In the genomic region with DNA sequence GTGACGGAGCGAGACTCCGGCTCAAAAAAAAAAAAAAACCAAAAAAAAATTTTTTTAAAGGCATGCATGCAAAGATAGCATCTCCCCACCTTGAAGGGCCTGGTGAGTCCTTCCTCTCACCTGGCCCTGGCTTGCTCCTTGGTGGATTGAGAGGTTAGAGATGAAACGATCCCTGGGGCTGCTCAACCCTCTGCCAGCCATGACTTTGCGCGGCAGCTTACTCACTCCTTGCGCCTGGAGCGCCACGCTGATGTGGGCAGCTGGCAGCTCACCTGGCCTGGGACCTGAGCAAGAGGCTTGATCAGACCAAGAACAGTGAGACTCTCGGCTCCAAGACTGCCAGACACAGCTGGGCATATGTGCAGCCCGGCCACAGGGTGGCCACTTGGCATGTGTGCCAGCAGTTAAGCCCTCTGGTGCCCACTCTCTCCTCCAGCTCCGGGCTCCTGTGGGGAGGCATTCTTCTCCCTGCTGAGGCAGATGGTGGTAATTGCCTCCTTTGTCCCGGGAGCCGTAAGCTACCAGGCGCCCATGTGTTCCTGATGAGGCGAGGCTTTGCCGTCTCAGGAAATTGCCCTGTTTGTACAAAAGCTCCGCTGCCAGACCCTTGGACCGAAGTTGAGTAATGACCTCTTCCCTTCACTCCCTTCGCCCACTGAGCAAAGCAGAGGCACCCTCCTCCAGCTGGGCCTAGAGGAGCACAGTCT, we compare ENCODE assay signal across 1 cellular context.
TF ChIP-seq lines count a peak whose summit lies in the region.

No MANE protein-coding gene starts in this region.

TF ChIP-seq in HepG2, 621 proteins besides CTCF, POLR2A, EP300 and RAD21 (continued from another document and continues in another):
- no peak for TF ChIP-seq ATF4 (CRISPR knock-in tag; IDR thresholded peaks at IDR 0.05)
- TF ChIP-seq, protein P1, sequence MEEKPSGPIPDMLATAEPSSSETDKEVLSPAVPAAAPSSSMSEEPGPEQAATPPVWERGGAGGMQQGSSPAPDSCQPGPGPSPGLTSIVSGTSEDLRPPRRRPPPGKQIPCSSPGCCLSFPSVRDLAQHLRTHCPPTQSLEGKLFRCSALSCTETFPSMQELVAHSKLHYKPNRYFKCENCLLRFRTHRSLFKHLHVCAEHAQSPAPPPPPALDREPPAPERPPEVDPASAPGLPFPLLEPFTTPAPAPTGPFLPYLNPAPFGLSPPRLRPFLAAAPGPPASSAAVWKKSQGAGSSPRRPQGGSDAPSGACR (CRISPR knock-in tag; IDR thresholded peaks at IDR 0.05) = no peak
- peak; percentile 27; the same call in 1 of the 2 replicates for TF ChIP-seq ZNF572 (CRISPR knock-in tag; IDR thresholded peaks at IDR 0.05)
- no peak for TF ChIP-seq ZBTB10 (CRISPR knock-in tag; IDR thresholded peaks at IDR 0.05; ENCODE audit: borderline replicate concordance)
- TF ChIP-seq KDM1A (CRISPR knock-in tag; IDR thresholded peaks at IDR 0.05) = no peak
- TF ChIP-seq ZMYM2 (CRISPR knock-in tag; IDR thresholded peaks at IDR 0.05) = peak; percentile 60; the same call in 1 of the 2 replicates
- TF ChIP-seq, protein P2, sequence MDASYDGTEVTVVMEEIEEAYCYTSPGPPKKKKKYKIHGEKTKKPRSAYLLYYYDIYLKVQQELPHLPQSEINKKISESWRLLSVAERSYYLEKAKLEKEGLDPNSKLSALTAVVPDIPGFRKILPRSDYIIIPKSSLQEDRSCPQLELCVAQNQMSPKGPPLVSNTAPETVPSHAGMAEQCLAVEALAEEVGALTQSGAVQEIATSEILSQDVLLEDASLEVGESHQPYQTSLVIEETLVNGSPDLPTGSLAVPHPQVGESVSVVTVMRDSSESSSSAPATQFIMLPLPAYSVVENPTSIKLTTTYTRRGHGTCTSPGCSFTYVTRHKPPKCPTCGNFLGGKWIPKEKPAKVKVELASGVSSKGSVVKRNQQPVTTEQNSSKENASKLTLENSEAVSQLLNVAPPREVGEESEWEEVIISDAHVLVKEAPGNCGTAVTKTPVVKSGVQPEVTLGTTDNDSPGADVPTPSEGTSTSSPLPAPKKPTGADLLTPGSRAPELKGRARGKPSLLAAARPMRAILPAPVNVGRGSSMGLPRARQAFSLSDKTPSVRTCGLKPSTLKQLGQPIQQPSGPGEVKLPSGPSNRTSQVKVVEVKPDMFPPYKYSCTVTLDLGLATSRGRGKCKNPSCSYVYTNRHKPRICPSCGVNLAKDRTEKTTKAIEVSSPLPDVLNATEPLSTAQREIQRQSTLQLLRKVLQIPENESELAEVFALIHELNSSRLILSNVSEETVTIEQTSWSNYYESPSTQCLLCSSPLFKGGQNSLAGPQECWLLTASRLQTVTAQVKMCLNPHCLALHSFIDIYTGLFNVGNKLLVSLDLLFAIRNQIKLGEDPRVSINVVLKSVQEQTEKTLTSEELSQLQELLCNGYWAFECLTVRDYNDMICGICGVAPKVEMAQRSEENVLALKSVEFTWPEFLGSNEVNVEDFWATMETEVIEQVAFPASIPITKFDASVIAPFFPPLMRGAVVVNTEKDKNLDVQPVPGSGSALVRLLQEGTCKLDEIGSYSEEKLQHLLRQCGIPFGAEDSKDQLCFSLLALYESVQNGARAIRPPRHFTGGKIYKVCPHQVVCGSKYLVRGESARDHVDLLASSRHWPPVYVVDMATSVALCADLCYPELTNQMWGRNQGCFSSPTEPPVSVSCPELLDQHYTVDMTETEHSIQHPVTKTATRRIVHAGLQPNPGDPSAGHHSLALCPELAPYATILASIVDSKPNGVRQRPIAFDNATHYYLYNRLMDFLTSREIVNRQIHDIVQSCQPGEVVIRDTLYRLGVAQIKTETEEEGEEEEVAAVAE (CRISPR knock-in tag; IDR thresholded peaks at IDR 0.05; ENCODE audit: borderline replicate concordance) = peak; percentile 67; the same call in 1 of the 2 replicates
- no peak for TF ChIP-seq SRSF4 (IDR thresholded peaks at IDR 0.05; ENCODE audit: low read depth, low read length, poor library complexity, severe bottlenecking)
- no peak for TF ChIP-seq ZNF382 (CRISPR knock-in tag; IDR thresholded peaks at IDR 0.05; ENCODE audit: borderline replicate concordance)
- TF ChIP-seq ARID4A (CRISPR knock-in tag; IDR thresholded peaks at IDR 0.05; ENCODE audit: borderline replicate concordance) = peak; percentile 39; the same call in 1 of the 2 replicates
- TF ChIP-seq KAT8 (CRISPR knock-in tag; IDR thresholded peaks at IDR 0.05) = 0 out of 2 replicates have a peak, but pooled peaks have one; percentile 32
- TF ChIP-seq MLX (CRISPR knock-in tag; IDR thresholded peaks at IDR 0.05) = no peak; the same call in 1 of the 2 replicates
- TF ChIP-seq SAFB2 (CRISPR knock-in tag; IDR thresholded peaks at IDR 0.05; ENCODE audit: borderline replicate concordance, low read depth) = peak; percentile 53; the same call in 1 of the 2 replicates
- no peak for TF ChIP-seq MAFK (conservative IDR thresholded peaks at IDR 0.05 in 1 of 2, IDR thresholded peaks at IDR 0.05 in 1 of 2; ENCODE audit: low read length in 2 of 2)
- no peak for TF ChIP-seq FLYWCH1 (CRISPR knock-in tag; IDR thresholded peaks at IDR 0.05)
- TF ChIP-seq MNT (IDR thresholded peaks at IDR 0.05) = no peak
- no peak for TF ChIP-seq HOXA9 (CRISPR knock-in tag; IDR thresholded peaks at IDR 0.05; ENCODE audit: borderline replicate concordance)
- no peak for TF ChIP-seq ZFP41 (CRISPR knock-in tag; IDR thresholded peaks at IDR 0.05; ENCODE audit: borderline replicate concordance)
- TF ChIP-seq, protein P3, sequence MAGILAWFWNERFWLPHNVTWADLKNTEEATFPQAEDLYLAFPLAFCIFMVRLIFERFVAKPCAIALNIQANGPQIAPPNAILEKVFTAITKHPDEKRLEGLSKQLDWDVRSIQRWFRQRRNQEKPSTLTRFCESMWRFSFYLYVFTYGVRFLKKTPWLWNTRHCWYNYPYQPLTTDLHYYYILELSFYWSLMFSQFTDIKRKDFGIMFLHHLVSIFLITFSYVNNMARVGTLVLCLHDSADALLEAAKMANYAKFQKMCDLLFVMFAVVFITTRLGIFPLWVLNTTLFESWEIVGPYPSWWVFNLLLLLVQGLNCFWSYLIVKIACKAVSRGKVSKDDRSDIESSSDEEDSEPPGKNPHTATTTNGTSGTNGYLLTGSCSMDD (CRISPR knock-in tag; IDR thresholded peaks at IDR 0.05) = no peak
- TF ChIP-seq ZMYM3 (CRISPR knock-in tag; IDR thresholded peaks at IDR 0.05) = no peak; the same call in 1 of the 2 replicates
- no peak for TF ChIP-seq NFYB (CRISPR knock-in tag; IDR thresholded peaks at IDR 0.05)
- peak; percentile 72; the same call in 1 of the 2 replicates for TF ChIP-seq ZBTB7A (CRISPR knock-in tag; IDR thresholded peaks at IDR 0.05)
- no peak for TF ChIP-seq SRSF1 (optimal IDR thresholded peaks at IDR 0.05; ENCODE audit: low read depth, low read length)
- TF ChIP-seq CSRNP2 (CRISPR knock-in tag; conservative IDR thresholded peaks at IDR 0.05; ENCODE audit: low read depth) = no peak
- TF ChIP-seq ASH2L (IDR thresholded peaks at IDR 0.05; ENCODE audit: insufficient read length, low read depth, low read length) = no peak
- no peak for TF ChIP-seq TP53 (CRISPR knock-in tag; conservative IDR thresholded peaks at IDR 0.05)
- TF ChIP-seq NFATC3 (CRISPR knock-in tag; IDR thresholded peaks at IDR 0.05) = 0 out of 2 replicates have a peak, but pooled peaks have one; percentile 30
- TF ChIP-seq FOSL1 (CRISPR knock-in tag; IDR thresholded peaks at IDR 0.05; ENCODE audit: borderline replicate concordance) = no peak
- TF ChIP-seq ATF2 (CRISPR knock-in tag; IDR thresholded peaks at IDR 0.05) = no peak
- no peak for TF ChIP-seq U2AF2 (IDR thresholded peaks at IDR 0.05; ENCODE audit: low read depth, low read length)
- no peak for TF ChIP-seq FOXA1 (IDR thresholded peaks at IDR 0.05)
- TF ChIP-seq FOXA1 (CRISPR knock-in tag; IDR thresholded peaks at IDR 0.05) = no peak
- TF ChIP-seq POLR2AphosphoS2 (IDR thresholded peaks at IDR 0.05; ENCODE audit: low read depth, low read length) = no peak
- no peak for TF ChIP-seq ZNF3 (CRISPR knock-in tag; IDR thresholded peaks at IDR 0.05)
- no peak for TF ChIP-seq ZNF546 (CRISPR knock-in tag; conservative IDR thresholded peaks at IDR 0.05)
- TF ChIP-seq ZNF460 (CRISPR knock-in tag; IDR thresholded peaks at IDR 0.05; ENCODE audit: borderline replicate concordance) = no peak
